Comparison of ENCODE assay signal across 33 cellular contexts in genomic region chr9:76077537-76077936, GRCh38.
"Had no signal": no experiment of that assay in that cellular context is flagged by ENCODE, and none has a peak within 500 bp of the region (broad histone marks: within the 10 kb centered on the region; RNA-seq: fewer than 3 reads in every experiment).

No MANE protein-coding gene starts in this region.

- ATAC-seq: activated naive CD4-positive, alpha-beta T cell treated with anti-CD3 and anti-CD28 coated beads, Interleukin-2, amount 50 U/mL, for 72 hours; activated naive CD8-positive, alpha-beta T cell treated with anti-CD3 and anti-CD28 coated beads, Interleukin-2, amount 50 U/mL, for 24 hours; activated T-cell treated with anti-CD3 and anti-CD28 coated beads, Interleukin-2, amount 50 U/mL, for 4 hours; activated T-cell treated with anti-CD3 and anti-CD28 coated beads, Interleukin-2, amount 50 U/mL, for 72 hours; activated T-helper 17 cell treated with anti-CD3 and anti-CD28 coated beads, Interleukin-2, amount 50 U/mL, for 72 hours; body of pancreas had no signal

- H3K27me3 ChIP-seq: adrenal gland, ascending aorta, body of pancreas, brain microvascular endothelial cell, breast epithelium, cardiac muscle cell had no signal

- H3K4me3 ChIP-seq: adrenal gland, ascending aorta, body of pancreas, breast epithelium, cardiac muscle cell had no signal

- H3K36me3 ChIP-seq: adrenal gland, brain microvascular endothelial cell, breast epithelium, cardiac muscle cell had no signal

- H3K4me1 ChIP-seq: adrenal gland, body of pancreas, breast epithelium had no signal

- DNase-seq: activated effector memory CD4-positive, alpha-beta T cell treated with anti-CD3 and anti-CD28 coated beads, Interleukin-2, amount 50 U/mL, for 16 hours; activated effector memory CD4-positive, alpha-beta T cell treated with Interleukin-2 at 50 U/mL for 16 hours; activated gamma-delta T cell; activated gamma-delta T cell treated with Interleukin-2 at 50 U/mL for 16 hours; activated naive CD4-positive, alpha-beta T cell; activated naive CD4-positive, alpha-beta T cell treated with anti-CD3 and anti-CD28 coated beads for 36 hours; activated naive CD4-positive, alpha-beta T cell treated with anti-CD3 and anti-CD28 coated beads, Interleukin-2, amount 10 ng/mL, durations not matched to agents 7 days and 5 days; activated naive CD4-positive, alpha-beta T cell treated with anti-CD3 and anti-CD28 coated beads, Interleukin-2, amount 50 U/mL, for 16 hours; activated naive CD8-positive, alpha-beta T cell treated with anti-CD3 and anti-CD28 coated beads for 36 hours; activated naive CD8-positive, alpha-beta T cell treated with anti-CD3 and anti-CD28 coated beads, Interleukin-2, amount 10 ng/mL, durations not matched to agents 7 days and 5 days; activated naive CD8-positive, alpha-beta T cell treated with anti-CD3 and anti-CD28 coated beads, Interleukin-2, amount 50 U/mL, for 24 hours; activated T-cell treated with anti-CD3 and anti-CD28 coated beads, Interleukin-2, amount 50 U/mL, for 1 hour; activated T-cell treated with anti-CD3 and anti-CD28 coated beads, Interleukin-2, amount 50 U/mL, for 24 hours; activated T-cell treated with anti-CD3 and anti-CD28 coated beads, Interleukin-2, amount 50 U/mL, for 4 hours; activated T-cell treated with anti-CD3 and anti-CD28 coated beads, Interleukin-2, amount 50 U/mL, for 48 hours; activated T-cell treated with anti-CD3 and anti-CD28 coated beads, Interleukin-2, amount 50 U/mL, for 72 hours; adrenal gland; amniotic stem cell; amygdala; anterior cingulate cortex; aorta; body of pancreas; brain microvascular endothelial cell; caudate nucleus; cerebellar nuclear complex had no signal

- H3K27ac ChIP-seq: adrenal gland, ascending aorta, body of pancreas, brain microvascular endothelial cell, breast epithelium, cardiac muscle cell had no signal

- H3K9me3 ChIP-seq: adrenal gland, ascending aorta, body of pancreas, breast epithelium had no signal

- FAIRE-seq: astrocyte, bronchial epithelial cell, colon had no signal
